ENCODE assay signal across 19 cellular contexts in genomic region chr12:65505321-65506121, GRCh38.
"Had no signal": no experiment of that assay in that cellular context is flagged by ENCODE, and none has a peak within 500 bp of the region (broad histone marks: within the 10 kb centered on the region; RNA-seq: fewer than 3 reads in every experiment).

No MANE protein-coding gene starts in this region.

- H3K4me3 ChIP-seq: mucosa of descending colon, spleen, tibial artery had no signal

- H3K79me2 ChIP-seq: parathyroid adenoma had no signal

- H3K36me3 Mint-ChIP-seq: activated naive CD8-positive, alpha-beta T cell treated with anti-CD3 and anti-CD28 coated beads, Interleukin-2, amount 10 ng/mL, durations not matched to agents 7 days and 5 days; memory B cell; naive B cell had no signal

- FAIRE-seq: frontal cortex, urothelium cell line had no signal

- H2AFZ ChIP-seq: parathyroid adenoma had no signal

- H3K36me3 ChIP-seq: brain microvascular endothelial cell, spleen, tibial artery, WERI-Rb-1 had no signal

- H3K9me3 ChIP-seq: mucosa of descending colon, spleen, tibial artery had no signal

- H3K27me3 ChIP-seq: brain microvascular endothelial cell, tibial artery had no signal

- H3K27me3 Mint-ChIP-seq: memory B cell, T-helper 17 cell had no signal

- ATAC-seq: mucosa of descending colon, T-helper 17 cell had no signal

- H3K27ac Mint-ChIP-seq: activated naive CD8-positive, alpha-beta T cell treated with anti-CD3 and anti-CD28 coated beads, Interleukin-2, amount 10 ng/mL, durations not matched to agents 7 days and 5 days; memory B cell; T-helper 17 cell had no signal

- H3K27ac ChIP-seq: brain microvascular endothelial cell, parathyroid adenoma, spleen, tibial artery, WERI-Rb-1 had no signal

- DNase-seq: activated CD4-positive, alpha-beta T cell treated with anti-CD3 and anti-CD28 coated beads, Interleukin-2, amount 50 U/mL, for 4 hours; activated naive CD4-positive, alpha-beta T cell; activated naive CD8-positive, alpha-beta T cell treated with anti-CD3 and anti-CD28 coated beads, Interleukin-2, amount 10 ng/mL, durations not matched to agents 7 days and 5 days; brain microvascular endothelial cell; central memory CD4-positive, alpha-beta T cell; cortex of kidney; effector CD4-positive, alpha-beta T cell; mucosa of descending colon; naive B cell; spleen; stimulated activated CD8-positive, alpha-beta memory T cell treated with anti-CD3 and anti-CD28 coated beads, Interleukin-4, amount 100 ng/mL, for 48 hours; stimulated activated naive CD4-positive, alpha-beta T cell; T-helper 17 cell; tibial artery; WERI-Rb-1 had no signal

- H3K9ac ChIP-seq: parathyroid adenoma had no signal

- H3K4me3 Mint-ChIP-seq: activated naive CD8-positive, alpha-beta T cell treated with anti-CD3 and anti-CD28 coated beads, Interleukin-2, amount 10 ng/mL, durations not matched to agents 7 days and 5 days; memory B cell; naive B cell; T-helper 17 cell had no signal

- H3K4me1 Mint-ChIP-seq: activated naive CD8-positive, alpha-beta T cell treated with anti-CD3 and anti-CD28 coated beads, Interleukin-2, amount 10 ng/mL, durations not matched to agents 7 days and 5 days; memory B cell; naive B cell; T-helper 17 cell had no signal

- H3K9me3 Mint-ChIP-seq: activated naive CD8-positive, alpha-beta T cell treated with anti-CD3 and anti-CD28 coated beads, Interleukin-2, amount 10 ng/mL, durations not matched to agents 7 days and 5 days had no signal

- H3K4me1 ChIP-seq: parathyroid adenoma, spleen had no signal
